ENCODE assay signal across 22 cellular contexts in genomic region chr5:133904641-133905040, GRCh38.
"Had no signal": no experiment of that assay in that cellular context is flagged by ENCODE, and none has a peak within 500 bp of the region (broad histone marks: within the 10 kb centered on the region; RNA-seq: fewer than 3 reads in every experiment).

No MANE protein-coding gene starts in this region.

- DNase-seq: KBM-7, MV-4-11, NCI-H1048, NCI-H1105, NCI-H1417, NCI-H1436 treated with DMSO at 0.1 percent for 48 hours, NCI-H1694, NCI-H187 treated with DMSO at 0.1 percent for 48 hours, NCI-H2081, NCI-H2107, NCI-H226, NCI-H446, NCI-H510A, NCI-H524 treated with DMSO at 0.1 percent for 48 hours, NCI-H69, NCI-H774, Right ventricle myocardium superior, RPMI8226, SIG-M5 had no signal

- H3K27ac ChIP-seq: HL-60, SJSA1, SK-N-MC had no signal

- H3K9me3 ChIP-seq: SJSA1 had no signal

- H3K4me3 ChIP-seq: SJSA1, SK-N-MC had no signal

- H3K4me1 ChIP-seq: SJSA1 had no signal

- H3K36me3 ChIP-seq: SJSA1 had no signal
